Comparison of ENCODE assay signal across 8 cellular contexts in genomic region chr9:129607026-129607397, GRCh38. TPM values are rescaled to one million over a fixed set of nuclear protein-coding genes. Genes with fewer than 3 reads are reported as not detected.
A peak's percentile ranks its signal among the peaks of the same experiment; 100 is the strongest.
DNase-seq lines count a peak whose midpoint lies in the region; ATAC-seq and TF ChIP-seq lines count a peak whose summit lies in the region.

No MANE protein-coding gene starts in this region.

- H3K9me2 ChIP-seq in Loucy (replicated peaks; ENCODE audit: low read depth, low read length), result no peaks in the 10 kb centered on the region

- no peaks in the 10 kb centered on the region for H3K79me2 ChIP-seq in Loucy (ENCODE audit: insufficient read depth, low read length)

- H2AFZ ChIP-seq in Loucy (ENCODE audit: low read length), result peak overlapping the region; percentile 56; the same call in 1 of the 2 replicates
- no peak overlapping the region for H2AFZ ChIP-seq in neuronal stem cell (ENCODE audit: low read length)

- no peak overlapping the region for H4K91ac ChIP-seq in neuronal stem cell (ENCODE audit: low read depth, low read length, poor library complexity)

- peaks cover 3% of the 10 kb centered on the region for H3K27me3 Mint-ChIP-seq in dendritic cell treated with granulocyte-macrophage colony-stimulating factor and Interleukin-4, amounts not matched to agents 40 ng/mL and 50 ng/mL, for 4 days

- peak overlapping the region; percentile 23 for H3K18ac ChIP-seq in neuronal stem cell (ENCODE audit: low read length)

- ATAC-seq in HG03095 (IDR thresholded peaks at IDR 0.05; ENCODE audit: unreplicated experiment), result no peak
- ATAC-seq in GM18858 (IDR thresholded peaks at IDR 0.05; ENCODE audit: unreplicated experiment), result no peak

- TF ChIP-seq CTCF in A673 (conservative IDR thresholded peaks at IDR 0.05; ENCODE audit: low read depth, low read length) (no peak), Loucy (conservative IDR thresholded peaks at IDR 0.05; ENCODE audit: low read length) (no peak)

- WGBS in neuronal stem cell (ENCODE audit: extremely low coverage in 2 of 2, insufficient read length in 2 of 2, insufficient replicate concordance in 1 of 2), 2 donors, result no CpG with 5 or more reads among the region's 6 CpGs

- H3K27ac ChIP-seq in A673 (ENCODE audit: low read depth, low read length, poor library complexity, severe bottlenecking) (peak overlapping the region; percentile 66), neuronal stem cell (replicated peaks; ENCODE audit: low read length) (no peak overlapping the region)

- no peaks in the 10 kb centered on the region for H3K9me3 Mint-ChIP-seq in dendritic cell treated with granulocyte-macrophage colony-stimulating factor and Interleukin-4, amounts not matched to agents 40 ng/mL and 50 ng/mL, for 4 days

- peak overlapping the region; percentile 0 for H2AK5ac ChIP-seq in neuronal stem cell (ENCODE audit: low read depth, low read length)

- H3K23ac ChIP-seq in neuronal stem cell (ENCODE audit: low read depth, low read length, poor library complexity), result no peak overlapping the region

- no peaks in the 10 kb centered on the region for H3F3A ChIP-seq in Loucy (ENCODE audit: low read depth)

- no peak overlapping the region for H3K4ac ChIP-seq in neuronal stem cell (ENCODE audit: low read length)

- CTCF ChIA-PET in A673 (lab: Charles Lee), result no interaction called here

- POLR2A ChIA-PET in A673 (lab: Charles Lee; ENCODE audit: low non-redundant PET), result interaction anchor here (0.6 kb wide), 1 partner anchor 15 kb away, joined by 5 read pairs; no protein-coding TSS in a partner anchor

- no TSS peak for BruUV-seq in A673 (replicated peaks; lab: Mats Ljungman, UMichigan)

- H2BK12ac ChIP-seq in neuronal stem cell (ENCODE audit: low read length), result no peak overlapping the region

- no peaks in the 10 kb centered on the region for H3K79me1 ChIP-seq in neuronal stem cell (ENCODE audit: low read depth, low read length)

- peaks cover 62% of the 10 kb centered on the region for H3K4me1 ChIP-seq in A673 (ENCODE audit: insufficient read depth, low read length, poor library complexity, severe bottlenecking)
- H3K4me1 ChIP-seq in Loucy (ENCODE audit: insufficient read depth, low read length, poor library complexity, severe bottlenecking), result peaks cover 27% of the 10 kb centered on the region
- peaks cover 28 to 49% of the 10 kb centered on the region in 2 donors for H3K4me1 ChIP-seq in neuronal stem cell (ENCODE audit: control insufficient read depth in 2 of 2, insufficient read depth in 1 of 2, low read depth in 1 of 2, low read length in 2 of 2)

- H4K8ac ChIP-seq in neuronal stem cell (ENCODE audit: low read depth, low read length), result no peak overlapping the region

- no peak overlapping the region for H2BK120ac ChIP-seq in neuronal stem cell (ENCODE audit: low read depth, low read length)

- H3K4me3 ChIP-seq in A673 (ENCODE audit: low read depth, low read length, poor library complexity, severe bottlenecking) (no peak overlapping the region), Loucy (ENCODE audit: low read length, poor library complexity, severe bottlenecking) (no peak overlapping the region), neuronal stem cell (ENCODE audit: low read length in 2 of 2) (no peak overlapping the region)

- H3K4me3 Mint-ChIP-seq in dendritic cell treated with granulocyte-macrophage colony-stimulating factor and Interleukin-4, amounts not matched to agents 40 ng/mL and 50 ng/mL, for 4 days, result no peak overlapping the region

- intact Hi-C loops in A673 (cut with micrococcal nuclease; ENCODE audit: unreplicated experiment), result loop anchor here (10.0 kb wide), 1 partner anchor 112 kb away; no protein-coding TSS in a partner anchor
- intact Hi-C loops in dendritic cell treated with granulocyte-macrophage colony-stimulating factor and Interleukin-4, amounts not matched to agents 40 ng/mL and 50 ng/mL, for 4 days (cut with micrococcal nuclease), result loop anchor here (10.0 kb wide), 1 partner anchor 272 kb away; no protein-coding TSS in a partner anchor

- no peaks in the 10 kb centered on the region for H3K9me3 ChIP-seq in A673 (ENCODE audit: low read depth, low read length, poor library complexity, severe bottlenecking)
- no peaks in the 10 kb centered on the region for H3K9me3 ChIP-seq in Loucy (ENCODE audit: insufficient read depth, low read depth, low read length)
- no peaks in the 10 kb centered on the region for H3K9me3 ChIP-seq in neuronal stem cell (replicated peaks in 1 of 2; ENCODE audit: control insufficient read depth in 2 of 2, insufficient read depth in 1 of 2, low read depth in 1 of 2, low read length in 2 of 2)

- no peaks in the 10 kb centered on the region for H3K36me3 Mint-ChIP-seq in dendritic cell treated with granulocyte-macrophage colony-stimulating factor and Interleukin-4, amounts not matched to agents 40 ng/mL and 50 ng/mL, for 4 days (ENCODE audit: low read depth)

- no peaks in the 10 kb centered on the region for H3K36me3 ChIP-seq in A673 (ENCODE audit: insufficient read depth, low read length, poor library complexity, severe bottlenecking)
- no peaks in the 10 kb centered on the region for H3K36me3 ChIP-seq in Loucy (ENCODE audit: insufficient read depth, low read length)
- no peaks in the 10 kb centered on the region for H3K36me3 ChIP-seq in neuronal stem cell (replicated peaks in 1 of 2; ENCODE audit: control insufficient read depth in 2 of 2, insufficient read depth in 2 of 2, low read length in 2 of 2)

- H4K20me1 ChIP-seq in Loucy (ENCODE audit: insufficient read depth, low read length, poor library complexity, severe bottlenecking), result no peaks in the 10 kb centered on the region

- no peak overlapping the region for H2BK5ac ChIP-seq in neuronal stem cell (ENCODE audit: low read length)

- H3K27me3 ChIP-seq in A673 (replicated peaks; ENCODE audit: insufficient read depth, low read depth, low read length, poor library complexity) (no peaks in the 10 kb centered on the region), Loucy (ENCODE audit: insufficient read depth, low read length, poor library complexity, severe bottlenecking) (no peaks in the 10 kb centered on the region), neuronal stem cell (ENCODE audit: control insufficient read depth in 3 of 3, insufficient read depth in 3 of 3, low read depth in 1 of 3, low read length in 3 of 3) (no peaks in the 10 kb centered on the region)

- DNase-seq in A673 (ENCODE audit: low spot score), result no peak
- DNase-seq in neuronal stem cell (ENCODE audit: low spot score), result no peak
- no peak for DNase-seq in HPDE6-E6E7 (ENCODE audit: extremely low spot score)
- no peak for DNase-seq in hypothalamus (lab: John Stamatoyannopoulos, UW)

- no peak overlapping the region for H3K14ac ChIP-seq in neuronal stem cell (ENCODE audit: low read length)

- peak overlapping the region; percentile 32 for H2BK15ac ChIP-seq in neuronal stem cell (ENCODE audit: low read length)

- peak overlapping the region; percentile 69 for H3K27ac Mint-ChIP-seq in dendritic cell treated with granulocyte-macrophage colony-stimulating factor and Interleukin-4, amounts not matched to agents 40 ng/mL and 50 ng/mL, for 4 days

- H3K4me1 Mint-ChIP-seq in dendritic cell treated with granulocyte-macrophage colony-stimulating factor and Interleukin-4, amounts not matched to agents 40 ng/mL and 50 ng/mL, for 4 days (ENCODE audit: low read depth), result peaks cover 53% of the 10 kb centered on the region

- peak overlapping the region; percentile 48 for H3K9ac ChIP-seq in Loucy (ENCODE audit: low read depth, low read length, poor library complexity, severe bottlenecking)
- H3K9ac ChIP-seq in neuronal stem cell (ENCODE audit: low read depth, low read length, poor library complexity), result no peak overlapping the region

- peak overlapping the region; percentile 55 for H3K4me2 ChIP-seq in Loucy (ENCODE audit: low read depth, low read length, poor library complexity, severe bottlenecking)
- no peak overlapping the region for H3K4me2 ChIP-seq in neuronal stem cell (ENCODE audit: insufficient read depth, low read length, poor library complexity, severe bottlenecking)

RNA-seq across cellular contexts. Expression of gene C9orf50, which starts 13.9 kb away (rescaled TPM):
- 0.28 TPM in 1 of 2 replicates, not detected in the other for total RNA-seq in A673 (2021)
- polyA plus RNA-seq in neuronal stem cell (2013, experiment 1 of 2), result 0.11 TPM
- 0.07 TPM for polyA plus RNA-seq in neuronal stem cell (2013, experiment 2 of 2)

RNA-seq across cellular contexts. Expression of gene NTMT1, which starts 19.0 kb away (rescaled TPM):
- 82.8 and 87.1 TPM in 2 replicates for total RNA-seq in A673 (2021)
- 24.4 TPM for polyA plus RNA-seq in neuronal stem cell (2013, experiment 1 of 2)
- polyA plus RNA-seq in neuronal stem cell (2013, experiment 2 of 2), result 22.5 TPM

RNA-seq across cellular contexts. Expression of gene ASB6, which starts 34.9 kb away (rescaled TPM):
- total RNA-seq in A673 (2021), result 30.4 and 36.5 TPM in 2 replicates
- polyA plus RNA-seq in neuronal stem cell (2013, experiment 1 of 2), result 10.1 TPM
- polyA plus RNA-seq in neuronal stem cell (2013, experiment 2 of 2), result 10.5 TPM

RNA-seq across cellular contexts. Expression of gene PRRX2, which starts 58.4 kb away (rescaled TPM):
- total RNA-seq in A673 (2021), result 12.7 and 16.6 TPM in 2 replicates
- polyA plus RNA-seq in neuronal stem cell (2013, experiment 1 of 2), result 26.3 TPM
- 25.0 TPM for polyA plus RNA-seq in neuronal stem cell (2013, experiment 2 of 2)
